In the genomic region with DNA sequence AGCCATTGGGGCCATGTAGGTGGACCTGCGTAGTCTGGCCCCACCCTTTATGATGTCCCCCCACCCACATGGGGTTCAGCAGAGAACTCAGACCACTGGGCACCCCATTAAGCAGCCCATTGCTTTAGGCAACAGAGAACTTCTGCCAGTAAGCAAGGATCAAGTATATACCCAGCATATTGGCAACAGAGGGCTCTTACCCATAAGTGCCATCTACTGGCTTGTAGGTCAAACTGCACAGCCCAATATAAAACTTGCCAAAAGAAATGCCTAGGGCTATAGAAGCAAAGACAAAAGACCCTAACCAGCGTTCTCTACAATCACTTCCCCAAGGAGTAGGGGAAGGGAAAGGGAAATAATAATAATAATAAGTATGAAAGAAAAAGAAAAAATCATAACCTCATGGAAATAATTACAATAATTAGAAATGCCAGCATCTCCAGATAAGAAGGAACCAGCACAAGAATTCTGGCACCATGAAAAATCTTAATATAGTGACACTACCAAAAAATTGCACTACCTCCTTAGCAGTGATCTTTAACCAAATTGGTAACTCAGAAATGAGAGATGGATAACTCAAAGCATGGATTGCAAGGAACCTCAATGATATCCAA, we compare ENCODE assay signal across 8 cellular contexts.
A peak's percentile ranks its signal among the peaks of the same experiment; 100 is the strongest.
DNase-seq lines count a peak whose midpoint lies in the region; ATAC-seq, FAIRE-seq and TF ChIP-seq lines count a peak whose summit lies in the region.

No MANE protein-coding gene starts in this region.

- ATAC-seq in HG02973 (IDR thresholded peaks at IDR 0.05; ENCODE audit: unreplicated experiment) (peak; percentile 71), WTC11 (peak; percentile 99)
- no peak for ATAC-seq in naive thymus-derived CD8-positive, alpha-beta T cell

- no peaks in the 10 kb centered on the region for H3K9me3 ChIP-seq in vagina

- intact Hi-C loops in vagina (cut with DNase I): no loop called here

- H3K4me3 ChIP-seq in vagina: no peak overlapping the region

- DNase-seq in GM12891 (ENCODE audit: insufficient read length, low spot score) (no peak), WTC11 (ENCODE audit: low spot score) (no peak), lung microvascular endothelial cell (ENCODE audit: low read depth in 2 of 2) (peak; percentile 8 to 33), NCI-H2227 (lab: John Stamatoyannopoulos, UW; ENCODE audit: unreplicated experiment) (no peak), vagina (ENCODE audit: extremely low spot score in 2 of 2) (no peak), occipital lobe (lab: John Stamatoyannopoulos, UW) (no peak)
- no peak for DNase-seq in naive thymus-derived CD8-positive, alpha-beta T cell

- no peaks in the 10 kb centered on the region; the same call in 1 of the 2 replicates for H3K9me3 Mint-ChIP-seq in WTC11
- peaks cover under 1 to 24% (median 7%) of the 10 kb centered on the region in 9 donors for H3K9me3 Mint-ChIP-seq in naive thymus-derived CD8-positive, alpha-beta T cell

- no peaks in the 10 kb centered on the region for H3K27me3 ChIP-seq in vagina

- H3K4me3 Mint-ChIP-seq in WTC11: no peak overlapping the region
- H3K4me3 Mint-ChIP-seq in naive thymus-derived CD8-positive, alpha-beta T cell: no peak overlapping the region

- TF ChIP-seq CTCF in WTC11 (IDR thresholded peaks at IDR 0.05) (0 out of 2 replicates have a peak, but pooled peaks have one; percentile 23), vagina (IDR thresholded peaks at IDR 0.05) (no peak)

- CTCF ChIA-PET in WTC11 (lab: Charles Lee): no interaction called here

- H3K36me3 Mint-ChIP-seq in WTC11: no peaks in the 10 kb centered on the region
- no peaks in the 10 kb centered on the region for H3K36me3 Mint-ChIP-seq in naive thymus-derived CD8-positive, alpha-beta T cell

- FAIRE-seq in GM12891 (lab: Jason Lieb, UNC): peak; percentile 78

- no peaks in the 10 kb centered on the region for H3K4me1 ChIP-seq in vagina

- peaks cover 7% of the 10 kb centered on the region; the same call in 1 of the 2 replicates for H3K4me1 Mint-ChIP-seq in WTC11
- no peaks in the 10 kb centered on the region for H3K4me1 Mint-ChIP-seq in naive thymus-derived CD8-positive, alpha-beta T cell

- no peak for TF ChIP-seq POLR2A in GM12891 (IDR thresholded peaks at IDR 0.05; ENCODE audit: low read depth, low read length)
- no peak for TF ChIP-seq POLR2A in vagina (IDR thresholded peaks at IDR 0.05)

- H3K36me3 ChIP-seq in vagina: no peaks in the 10 kb centered on the region

- POLR2A ChIA-PET in WTC11 (lab: Charles Lee): no interaction called here
- POLR2A ChIA-PET in naive thymus-derived CD8-positive, alpha-beta T cell (lab: Charles Lee): no interaction called here

- H3K27ac ChIP-seq in vagina: no peak overlapping the region

- H3K27me3 Mint-ChIP-seq in WTC11 (ENCODE audit: low read depth): no peaks in the 10 kb centered on the region
- no peaks in the 10 kb centered on the region for H3K27me3 Mint-ChIP-seq in naive thymus-derived CD8-positive, alpha-beta T cell

- no peak overlapping the region; the same call in 1 of the 2 replicates for H3K27ac Mint-ChIP-seq in WTC11
- H3K27ac Mint-ChIP-seq in naive thymus-derived CD8-positive, alpha-beta T cell: no peak overlapping the region

TF ChIP-seq in GM12891, 5 proteins besides CTCF, POLR2A, EP300 and RAD21:
- no peak for TF ChIP-seq POU2F2 (IDR thresholded peaks at IDR 0.05; ENCODE audit: low read depth, low read length)
- no peak for TF ChIP-seq PAX5 (IDR thresholded peaks at IDR 0.05; ENCODE audit: insufficient read depth, low read length, severe bottlenecking)
- no peak for TF ChIP-seq TAF1 (IDR thresholded peaks at IDR 0.05; ENCODE audit: low read depth, low read length)
- no peak for TF ChIP-seq SPI1 (IDR thresholded peaks at IDR 0.05; ENCODE audit: low read depth, low read length)
- no peak for TF ChIP-seq POLR2AphosphoS5 (IDR thresholded peaks at IDR 0.05; ENCODE audit: low read depth, low read length)

TF ChIP-seq in WTC11, 78 proteins besides CTCF, POLR2A, EP300 and RAD21:
- TF ChIP-seq TEAD4 (CRISPR knock-in tag; IDR thresholded peaks at IDR 0.05): no peak
- no peak for TF ChIP-seq PREB (CRISPR knock-in tag; IDR thresholded peaks at IDR 0.05; ENCODE audit: borderline replicate concordance)
- TF ChIP-seq CREM (CRISPR knock-in tag; IDR thresholded peaks at IDR 0.05): no peak
- TF ChIP-seq JAZF1 (CRISPR knock-in tag; IDR thresholded peaks at IDR 0.05): no peak
- TF ChIP-seq MYBL2 (CRISPR knock-in tag; IDR thresholded peaks at IDR 0.05): no peak
- TF ChIP-seq ZMAT4 (CRISPR knock-in tag; IDR thresholded peaks at IDR 0.05): no peak
- TF ChIP-seq HMGA2 (CRISPR knock-in tag; IDR thresholded peaks at IDR 0.05): no peak
- TF ChIP-seq ZNF232 (CRISPR knock-in tag; IDR thresholded peaks at IDR 0.05): no peak
- TF ChIP-seq ATF1 (CRISPR knock-in tag; IDR thresholded peaks at IDR 0.05): no peak
- TF ChIP-seq, protein P1, sequence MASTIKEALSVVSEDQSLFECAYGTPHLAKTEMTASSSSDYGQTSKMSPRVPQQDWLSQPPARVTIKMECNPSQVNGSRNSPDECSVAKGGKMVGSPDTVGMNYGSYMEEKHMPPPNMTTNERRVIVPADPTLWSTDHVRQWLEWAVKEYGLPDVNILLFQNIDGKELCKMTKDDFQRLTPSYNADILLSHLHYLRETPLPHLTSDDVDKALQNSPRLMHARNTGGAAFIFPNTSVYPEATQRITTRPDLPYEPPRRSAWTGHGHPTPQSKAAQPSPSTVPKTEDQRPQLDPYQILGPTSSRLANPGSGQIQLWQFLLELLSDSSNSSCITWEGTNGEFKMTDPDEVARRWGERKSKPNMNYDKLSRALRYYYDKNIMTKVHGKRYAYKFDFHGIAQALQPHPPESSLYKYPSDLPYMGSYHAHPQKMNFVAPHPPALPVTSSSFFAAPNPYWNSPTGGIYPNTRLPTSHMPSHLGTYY (CRISPR knock-in tag; IDR thresholded peaks at IDR 0.05): no peak
- no peak for TF ChIP-seq SMAD3 (CRISPR knock-in tag; IDR thresholded peaks at IDR 0.05; ENCODE audit: borderline replicate concordance)
- no peak for TF ChIP-seq ZNF263 (CRISPR knock-in tag; IDR thresholded peaks at IDR 0.05; ENCODE audit: low read depth)
- TF ChIP-seq, protein P2, sequence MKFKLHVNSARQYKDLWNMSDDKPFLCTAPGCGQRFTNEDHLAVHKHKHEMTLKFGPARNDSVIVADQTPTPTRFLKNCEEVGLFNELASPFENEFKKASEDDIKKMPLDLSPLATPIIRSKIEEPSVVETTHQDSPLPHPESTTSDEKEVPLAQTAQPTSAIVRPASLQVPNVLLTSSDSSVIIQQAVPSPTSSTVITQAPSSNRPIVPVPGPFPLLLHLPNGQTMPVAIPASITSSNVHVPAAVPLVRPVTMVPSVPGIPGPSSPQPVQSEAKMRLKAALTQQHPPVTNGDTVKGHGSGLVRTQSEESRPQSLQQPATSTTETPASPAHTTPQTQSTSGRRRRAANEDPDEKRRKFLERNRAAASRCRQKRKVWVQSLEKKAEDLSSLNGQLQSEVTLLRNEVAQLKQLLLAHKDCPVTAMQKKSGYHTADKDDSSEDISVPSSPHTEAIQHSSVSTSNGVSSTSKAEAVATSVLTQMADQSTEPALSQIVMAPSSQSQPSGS (CRISPR knock-in tag; IDR thresholded peaks at IDR 0.05; ENCODE audit: borderline replicate concordance, low read depth): no peak
- no peak for TF ChIP-seq ZNF121 (CRISPR knock-in tag; IDR thresholded peaks at IDR 0.05)
- TF ChIP-seq, protein P3, sequence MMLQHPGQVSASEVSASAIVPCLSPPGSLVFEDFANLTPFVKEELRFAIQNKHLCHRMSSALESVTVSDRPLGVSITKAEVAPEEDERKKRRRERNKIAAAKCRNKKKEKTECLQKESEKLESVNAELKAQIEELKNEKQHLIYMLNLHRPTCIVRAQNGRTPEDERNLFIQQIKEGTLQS (CRISPR knock-in tag; conservative IDR thresholded peaks at IDR 0.05): no peak
- no peak for TF ChIP-seq NR1H2 (CRISPR knock-in tag; IDR thresholded peaks at IDR 0.05)
- no peak for TF ChIP-seq ZNF317 (CRISPR knock-in tag; IDR thresholded peaks at IDR 0.05; ENCODE audit: borderline replicate concordance, low read depth)

Comparison
In these comparisons a context has a peak if more than half of its experiments do, and no peak if none do; other contexts are left out.
1. DNase-seq: peak in lung microvascular endothelial cell (2 of 2); none in GM12891 (single experiment), WTC11 (single experiment), naive thymus-derived CD8-positive, alpha-beta T cell (0 of 10), NCI-H2227 (single experiment), vagina (0 of 2) and occipital lobe (single experiment).
2. ATAC-seq: peak in HG02973 (single experiment) and WTC11 (single experiment); none in naive thymus-derived CD8-positive, alpha-beta T cell (0 of 2).